Comparison of ENCODE assay signal across 8 cellular contexts in genomic region chr18:48409591-48410094, GRCh38. TPM values are rescaled to one million over a fixed set of nuclear protein-coding genes. Genes with fewer than 3 reads are reported as not detected.
A peak's percentile ranks its signal among the peaks of the same experiment; 100 is the strongest.
DNase-seq lines count a peak whose midpoint lies in the region; ATAC-seq and TF ChIP-seq lines count a peak whose summit lies in the region.

No MANE protein-coding gene starts in this region.

- no peaks in the 10 kb centered on the region for H3K79me2 ChIP-seq in H9 (ENCODE audit: insufficient read depth, low read length)

- H3K27me3 Mint-ChIP-seq in H9 (ENCODE audit: low read depth), result peaks cover 77% of the 10 kb centered on the region

- peaks cover 38% of the 10 kb centered on the region for H3K27me3 ChIP-seq in H9 (ENCODE audit: insufficient read depth, low read length)
- peaks cover 19% of the 10 kb centered on the region for H3K27me3 ChIP-seq in Panc1 (ENCODE audit: control insufficient read depth, insufficient read depth, low read length)
- no peaks in the 10 kb centered on the region for H3K27me3 ChIP-seq in lung (ENCODE audit: control insufficient read depth, insufficient read depth)

- H3K4me3 Mint-ChIP-seq in H9, result peak overlapping the region; percentile 64 to 81

- H3K9ac ChIP-seq in H9 (ENCODE audit: extremely low read depth, insufficient read length, low read length), result no peak overlapping the region

- peak; percentile 69 for DNase-seq in COLO668 (lab: John Stamatoyannopoulos, UW; ENCODE audit: unreplicated experiment)
- DNase-seq in H9, result peak; percentile 44
- no peak for DNase-seq in Panc1 (ENCODE audit: low read depth, low spot score)
- DNase-seq in choroid plexus epithelial cell (ENCODE audit: low read depth), result peak; percentile 19
- no peak for DNase-seq in lung (ENCODE audit: low spot score)
- peak in 26 of 49 donors; percentile 8 to 69 (median 52) for DNase-seq in substantia nigra (lab: John Stamatoyannopoulos, UW)
- no peak for DNase-seq in activated effector memory CD4-positive, alpha-beta T cell treated with anti-CD3 and anti-CD28 coated beads, Interleukin-2, amount 50 U/mL, for 16 hours

- H3K14ac ChIP-seq in H9 (ENCODE audit: insufficient read depth, low read length), result no peak overlapping the region

- H3K23ac ChIP-seq in H9 (ENCODE audit: insufficient read length, low read depth, low read length), result no peak overlapping the region

- no peak overlapping the region for H4K5ac ChIP-seq in H9 (ENCODE audit: insufficient read length, low read depth, low read length)

- H3K27ac ChIP-seq in H9 (ENCODE audit: insufficient read length, low read depth, low read length), result no peak overlapping the region
- H3K27ac ChIP-seq in Panc1 (ENCODE audit: low read length), result no peak overlapping the region
- peak overlapping the region; percentile 49 to 89 for H3K27ac ChIP-seq in lung (ENCODE audit: low read depth in 1 of 2, low read length in 1 of 2)
- peak overlapping the region; percentile 53 for H3K27ac ChIP-seq in substantia nigra (ENCODE audit: low read depth, low read length, poor library complexity, severe bottlenecking)

- no peak for TF ChIP-seq CTCF in H9 (conservative IDR thresholded peaks at IDR 0.05)
- TF ChIP-seq CTCF in Panc1 (IDR thresholded peaks at IDR 0.05), result no peak
- no peak for TF ChIP-seq CTCF in choroid plexus epithelial cell (conservative IDR thresholded peaks at IDR 0.05; ENCODE audit: low read depth, low read length)
- no peak for TF ChIP-seq CTCF in lung (IDR thresholded peaks at IDR 0.05; ENCODE audit: control extremely low read depth, extremely low read depth)

- CTCF ChIA-PET in Panc1 (lab: Charles Lee), result no interaction called here

- peaks cover 16% of the 10 kb centered on the region for H3K23me2 ChIP-seq in H9 (ENCODE audit: insufficient read length, low read depth, low read length, poor library complexity, severe bottlenecking)

- H3K4ac ChIP-seq in H9 (ENCODE audit: low read depth, low read length), result no peak overlapping the region

- no peak overlapping the region for H3K56ac ChIP-seq in H9 (ENCODE audit: insufficient read length, low read depth, low read length)

- H2AFZ ChIP-seq in H9 (ENCODE audit: low read length), result no peak overlapping the region

- WGBS in H9 (ENCODE audit: extremely low coverage, insufficient read length, low lambda C conversion rate), result no CpG with 5 or more reads among the region's 55 CpGs
- whole genome bisulfite sequencing in lung, 2 donors, result 0 to 1% methylated on average over 38 to 55 of the region's 55 CpGs

- H2BK15ac ChIP-seq in H9 (ENCODE audit: low read depth, low read length), result no peak overlapping the region

- H3K18ac ChIP-seq in H9 (ENCODE audit: insufficient read length, low read depth, low read length), result no peak overlapping the region

- intact Hi-C loops in Panc1 (cut with micrococcal nuclease; ENCODE audit: unreplicated experiment), result no loop called here

- BruUV-seq in Panc1 (replicated peaks; lab: Mats Ljungman, UMichigan), result no TSS peak

- no peaks in the 10 kb centered on the region for H3K79me1 ChIP-seq in H9 (ENCODE audit: insufficient read depth, low read depth, low read length, poor library complexity, severe bottlenecking)

- peaks cover 23 to 34% of the 10 kb centered on the region in 2 experiments for H3K4me1 Mint-ChIP-seq in H9

- H3K9me3 Mint-ChIP-seq in H9, result peaks cover 0 to 3% of the 10 kb centered on the region in 2 experiments; a peak in 1 of 5 replicates

- peak overlapping the region; percentile 63 for H3K4me2 ChIP-seq in H9 (ENCODE audit: insufficient read depth, insufficient read length, low read length)

- no peak overlapping the region for H2BK20ac ChIP-seq in H9 (ENCODE audit: low read depth, low read length, poor library complexity, severe bottlenecking)

- H3T11ph ChIP-seq in H9 (ENCODE audit: low read length), result no peak overlapping the region

- H2BK5ac ChIP-seq in H9 (ENCODE audit: insufficient read length, low read length), result no peak overlapping the region

- no peak overlapping the region for H2BK120ac ChIP-seq in H9 (ENCODE audit: low read depth, low read length, poor library complexity, severe bottlenecking)

- POLR2A ChIA-PET in Panc1 (lab: Charles Lee), result no interaction called here

- H4K91ac ChIP-seq in H9 (ENCODE audit: insufficient read length, low read depth, low read length), result no peak overlapping the region

- H3K36me3 Mint-ChIP-seq in H9 (ENCODE audit: insufficient read depth in 1 of 3, low read depth in 3 of 3), result no peaks in the 10 kb centered on the region; a peak in 1 of 7 replicates

- H3K4me3 ChIP-seq in Panc1 (ENCODE audit: low read depth in 2 of 2, low read length in 2 of 2) (peak overlapping the region; percentile 47 to 65), choroid plexus epithelial cell (ENCODE audit: low read depth, low read length) (peak overlapping the region; percentile 70), lung (peak overlapping the region; percentile 75)

- no peak overlapping the region for H3K27ac Mint-ChIP-seq in H9

- H3K36me3 ChIP-seq in Panc1 (ENCODE audit: control insufficient read depth, insufficient read depth, low read length) (no peaks in the 10 kb centered on the region), lung (ENCODE audit: control insufficient read depth in 2 of 2, insufficient read depth in 2 of 2, low read length in 2 of 2) (no peaks in the 10 kb centered on the region)

- no peak overlapping the region for H4K8ac ChIP-seq in H9 (replicated peaks; ENCODE audit: insufficient read length, low read depth, low read length)

- no peaks in the 10 kb centered on the region for H4K20me1 ChIP-seq in H9 (ENCODE audit: control insufficient read depth, insufficient read depth, insufficient read length)

- H3K9me3 ChIP-seq in H9 (ENCODE audit: control insufficient read depth, low read depth, low read length) (no peaks in the 10 kb centered on the region), Panc1 (ENCODE audit: control insufficient read depth, insufficient read depth, low read depth, low read length) (no peaks in the 10 kb centered on the region), lung (ENCODE audit: control insufficient read depth in 2 of 2, insufficient read depth in 1 of 2, low read length in 1 of 2) (peaks cover 0 to 1% of the 10 kb centered on the region in 2 donors)

- in situ Hi-C loops in Panc1 (cut with HindIII; ENCODE audit: low pct_unique_long_range_greater_than_20kb, low sequenced_read_pairs), result no loop called here

- H3K4me1 ChIP-seq in H9 (ENCODE audit: insufficient read depth, low read length), result no peaks in the 10 kb centered on the region
- no peaks in the 10 kb centered on the region for H3K4me1 ChIP-seq in Panc1 (ENCODE audit: control insufficient read depth, insufficient read depth, low read length)
- H3K4me1 ChIP-seq in lung (ENCODE audit: control insufficient read depth in 2 of 2, insufficient read depth in 2 of 2, low read length in 2 of 2), result peaks cover 0 to 10% of the 10 kb centered on the region in 2 donors

- H2AK5ac ChIP-seq in H9 (ENCODE audit: insufficient read length, low read length), result no peak overlapping the region

- H2BK12ac ChIP-seq in H9 (ENCODE audit: insufficient read length, low read depth, low read length), result no peak overlapping the region

- ATAC-seq in Panc1 (peak; percentile 14; the same call in 1 of the 2 replicates), lung (ENCODE audit: insufficient read depth, low FRiP score) (peak; percentile 16), GM18909 (IDR thresholded peaks at IDR 0.05; ENCODE audit: poor library complexity, unreplicated experiment) (no peak)

RNA-seq across cellular contexts. Expression of gene ZBTB7C, which starts 0.5 kb away (rescaled TPM):
- total RNA-seq in H9 (2021) (0.33 and 0.39 TPM in 2 replicates), Panc1 (2021; ENCODE audit: unreplicated experiment) (0.03 TPM), lung (10 to 100 TPM in 1 of 2 donors, 1 to 10 TPM in 1; 4.2 to 10.9 TPM)
- polyA plus RNA-seq in Panc1 (2012; ENCODE audit: insufficient read length), result not detected
- 1 to 10 TPM; 3.2 TPM for polyA plus RNA-seq in lung

Comparison
In these comparisons a context has a peak if more than half of its experiments do, and no peak if none do; other contexts are left out.
1. DNase-seq: peak in COLO668 (single experiment), H9 (single experiment), choroid plexus epithelial cell (single experiment) and substantia nigra (26 of 49); none in Panc1 (single experiment), lung (single experiment) and activated effector memory CD4-positive, alpha-beta T cell treated with anti-CD3 and anti-CD28 coated beads, Interleukin-2, amount 50 U/mL, for 16 hours (single experiment).
2. H3K27ac ChIP-seq: peak in lung (2 of 2) and substantia nigra (single experiment); none in H9 (single experiment) and Panc1 (single experiment).
3. Peak in every context shown above with its lines, with median percentiles within 50 percentile points of each other: H3K4me3 ChIP-seq.